Comparison of ENCODE assay signal across 24 cellular contexts in the genomic region with DNA sequence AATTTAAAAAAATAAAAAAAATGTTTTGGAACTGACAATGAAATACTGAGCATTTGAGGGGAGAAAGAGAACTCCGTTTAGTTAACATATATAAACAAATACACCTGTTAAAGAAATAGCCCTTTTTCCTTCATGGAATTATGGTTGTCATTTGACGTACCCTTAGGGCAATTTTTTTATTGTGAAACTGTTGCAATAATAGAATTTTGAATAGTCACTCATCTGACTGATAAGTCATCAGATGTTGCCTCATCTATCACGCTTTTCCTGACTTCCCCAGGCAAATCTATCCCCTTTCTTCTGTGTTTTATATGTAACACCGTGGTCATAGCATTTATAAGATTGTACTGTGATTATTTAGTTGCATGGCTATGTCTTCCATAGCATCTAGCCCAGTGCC.
"Had no signal": no experiment of that assay in that cellular context is flagged by ENCODE, and none has a peak within 500 bp of the region (broad histone marks: within the 10 kb centered on the region; RNA-seq: fewer than 3 reads in every experiment).

No MANE protein-coding gene starts in this region.

- H3K27ac ChIP-seq: neural progenitor cell, ovary, parathyroid adenoma, psoas muscle, right lobe of liver, sigmoid colon, stomach, thoracic aorta, thyroid gland, tibial nerve, upper lobe of left lung, uterus had no signal

- H3K4me1 ChIP-seq: neural progenitor cell, parathyroid adenoma, psoas muscle, sigmoid colon, stomach, thyroid gland, tibial nerve, upper lobe of left lung, uterus had no signal

- H3K9me3 ChIP-seq: ovary, psoas muscle, right lobe of liver, sigmoid colon, stomach, thoracic aorta, thyroid gland, tibial nerve, upper lobe of left lung, uterus had no signal

- H3K9ac ChIP-seq: neural progenitor cell, parathyroid adenoma had no signal

- H2AFZ ChIP-seq: neural progenitor cell, parathyroid adenoma had no signal

- H3K36me3 ChIP-seq: neural progenitor cell, ovary, right lobe of liver, sigmoid colon, stomach, thoracic aorta, tibial nerve, upper lobe of left lung, uterus had no signal

- H3K27me3 ChIP-seq: neural progenitor cell, ovary, right lobe of liver, sigmoid colon, stomach, thyroid gland, tibial nerve, upper lobe of left lung, uterus had no signal

- H3K4me2 ChIP-seq: neural progenitor cell had no signal

- H3K4me3 ChIP-seq: neural progenitor cell, ovary, psoas muscle, right lobe of liver, sigmoid colon, stomach, thoracic aorta, thyroid gland, tibial nerve, upper lobe of left lung, uterus had no signal

- DNase-seq: natural killer cell; occipital lobe; ovary; posterior cingulate gyrus; psoas muscle; right cardiac atrium; right lobe of liver; sigmoid colon; small intestine; stimulated activated CD4-positive, alpha-beta T cell treated with anti-CD3 and anti-CD28 coated beads, Interleukin-15, amount 100 ng/mL, for 24 hours; stimulated activated CD4-positive, alpha-beta T cell treated with anti-CD3 and anti-CD28 coated beads, Interleukin-2, amount 100 ng/mL, for 24 hours; stimulated activated CD4-positive, alpha-beta T cell treated with anti-CD3 and anti-CD28 coated beads, Interleukin-2, amount 100 ng/mL, for 48 hours; stimulated activated CD4-positive, alpha-beta T cell treated with anti-CD3 and anti-CD28 coated beads, Interleukin-4, amount 100 ng/mL, for 24 hours; stimulated activated naive B cell treated with anti-CD40 and anti-IgM and Interleukin-4, amounts not matched to agents 10 μg/mL and 1 μg/mL and 100 μg/mL, for 72 hours; stimulated activated naive CD4-positive, alpha-beta T cell treated with Interleukin-2 at 50 U/mL for 16 hours; stomach; thyroid gland; upper lobe of left lung; uterus had no signal

- ATAC-seq: natural killer cell; psoas muscle; right cardiac atrium; right lobe of liver; stimulated activated effector memory CD8-positive, alpha-beta T cell treated with anti-CD3 and anti-CD28 coated beads, Interleukin-12 subunit alpha, Interleukin-12 subunit beta, amount 100 ng/mL, for 72 hours; stimulated activated naive B cell treated with anti-CD40 and anti-IgM and Interleukin-4, amounts not matched to agents 10 μg/mL and 1 μg/mL and 100 μg/mL, for 72 hours had no signal
